9 cellular contexts compared by ENCODE assay signal in the genomic region with DNA sequence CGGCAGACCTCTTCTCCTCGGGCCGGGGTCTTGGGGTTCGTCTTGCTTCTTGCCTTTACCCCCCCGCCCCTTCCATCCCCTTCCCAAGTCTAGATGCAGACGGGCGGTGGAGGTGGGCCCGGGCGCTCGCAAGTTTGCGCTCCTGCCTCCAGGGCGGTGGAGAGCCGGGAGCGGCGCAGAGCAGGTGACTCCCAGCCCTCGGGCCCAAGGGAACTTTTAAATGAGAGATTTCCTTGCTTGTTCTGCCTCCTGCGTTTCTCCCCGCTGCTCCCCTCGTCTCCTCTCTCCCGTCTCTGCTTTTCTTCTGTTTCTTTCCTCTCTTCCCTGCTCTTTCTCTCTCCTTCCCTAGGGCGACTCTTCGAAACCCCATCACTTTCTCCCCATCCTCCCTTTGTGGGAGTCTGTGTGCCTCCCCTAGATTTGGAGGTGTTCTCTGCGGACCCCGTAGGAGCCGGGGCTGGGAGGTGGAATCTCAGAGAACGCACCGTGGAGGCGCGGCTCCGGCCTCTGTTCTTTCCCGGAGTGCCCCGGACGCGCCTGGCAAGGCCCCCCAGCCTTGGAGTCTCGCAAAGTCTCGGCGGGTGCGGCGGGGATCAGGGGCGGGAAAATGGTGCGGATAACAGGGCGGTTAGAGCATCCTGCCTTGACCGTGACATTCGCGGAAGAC. TPM values are rescaled to one million over a fixed set of nuclear protein-coding genes. Genes with fewer than 3 reads are reported as not detected.
A peak's percentile ranks its signal among the peaks of the same experiment; 100 is the strongest.
DNase-seq lines count a peak whose midpoint lies in the region; ATAC-seq, FAIRE-seq and TF ChIP-seq lines count a peak whose summit lies in the region.
"Had no signal": no experiment of that assay in that cellular context is flagged by ENCODE, and none has a peak within 500 bp of the region (broad histone marks: within the 10 kb centered on the region; RNA-seq: fewer than 3 reads in every experiment).

No MANE protein-coding gene starts in this region.

- H3K27ac ChIP-seq in SK-N-MC (no peak overlapping the region), endothelial cell of umbilical vein (ENCODE audit: insufficient read depth, low read depth, low read length) (no peak overlapping the region), spleen (no peak overlapping the region)
- H3K27ac ChIP-seq: PC-9 had no signal

- H3K79me2 ChIP-seq in endothelial cell of umbilical vein (ENCODE audit: control insufficient read depth, insufficient read depth, low read length): no peaks in the 10 kb centered on the region

- H3K4me3 ChIP-seq in SK-N-MC (peak overlapping the region; percentile 92), endothelial cell of umbilical vein (replicated peaks in 1 of 3; ENCODE audit: insufficient read depth in 1 of 3, low read depth in 1 of 3, low read length in 3 of 3) (no peak overlapping the region), spleen (peak overlapping the region in 2 of 8 donors; percentile 3 to 64)
- H3K4me3 ChIP-seq: PC-9 had no signal

- H3K4me2 ChIP-seq in endothelial cell of umbilical vein (ENCODE audit: insufficient read depth, low read length): no peak overlapping the region
- H3K4me2 ChIP-seq: PC-9 had no signal

- H3K4me1 ChIP-seq in endothelial cell of umbilical vein (ENCODE audit: control insufficient read depth, extremely low read depth, insufficient read depth, low read length) (no peaks in the 10 kb centered on the region), spleen (peaks cover 4 to 45% (median 28%) of the 10 kb centered on the region in 6 donors)

- 2 to 5% (median 4%) methylated on average over 40 to 45 of the region's 45 CpGs for WGBS in spleen, 5 donors

- H3K36me3 Mint-ChIP-seq in activated CD4-positive, alpha-beta T cell treated with anti-CD3 and anti-CD28 coated beads for 36 hours (ENCODE audit: low read depth): no peaks in the 10 kb centered on the region

- peaks cover 19% of the 10 kb centered on the region for H3K4me1 Mint-ChIP-seq in activated CD4-positive, alpha-beta T cell treated with anti-CD3 and anti-CD28 coated beads for 36 hours

- H3K9ac ChIP-seq in SK-N-MC (ENCODE audit: insufficient read length): peak overlapping the region; percentile 38
- no peak overlapping the region for H3K9ac ChIP-seq in endothelial cell of umbilical vein (replicated peaks; ENCODE audit: extremely low read depth, insufficient read depth, low read length)

- H3K9me3 ChIP-seq in SK-N-MC (ENCODE audit: low read depth, low read length) (no peaks in the 10 kb centered on the region), endothelial cell of umbilical vein (replicated peaks; ENCODE audit: control insufficient read depth, insufficient read depth, low read length) (no peaks in the 10 kb centered on the region), spleen (no peaks in the 10 kb centered on the region)

- peaks cover 53 to 68% of the 10 kb centered on the region in 2 experiments for H3K27me3 ChIP-seq in endothelial cell of umbilical vein (ENCODE audit: control insufficient read depth in 2 of 2, insufficient read depth in 2 of 2, low read length in 2 of 2)
- H3K27me3 ChIP-seq in spleen (replicated peaks in 1 of 7): peaks cover 0 to 100% (median 67%) of the 10 kb centered on the region in 7 donors

- dilution Hi-C loops in endothelial cell of umbilical vein (cut with MboI; ENCODE audit: extremely low pct_ligation_motif_present, low sequenced_read_pairs): no loop called here

- CTCF ChIA-PET in activated CD4-positive, alpha-beta T cell treated with anti-CD3 and anti-CD28 coated beads for 36 hours (lab: Charles Lee): no interaction called here
- CTCF ChIA-PET in endothelial cell of umbilical vein (lab: Charles Lee): no interaction called here

- no TSS peak for BruUV-seq in endothelial cell of umbilical vein (replicated peaks; lab: Mats Ljungman, UMichigan)

- H3K4me3 Mint-ChIP-seq in activated CD4-positive, alpha-beta T cell treated with anti-CD3 and anti-CD28 coated beads for 36 hours: peak overlapping the region; percentile 59

- DNase-seq in activated CD4-positive, alpha-beta T cell treated with anti-CD3 and anti-CD28 coated beads for 36 hours: no peak
- DNase-seq in activated CD4-positive, alpha-beta T cell treated with anti-CD3 and anti-CD28 coated beads, Interleukin-2, amount 50 U/mL, for 4 hours: no peak
- DNase-seq in SK-N-MC (ENCODE audit: low read depth, low spot score) (no peak), endothelial cell of umbilical vein (ENCODE audit: low read depth, low spot score) (no peak), spleen (peak; percentile 55), epidermal melanocyte (ENCODE audit: insufficient read length, low spot score) (no peak), erythroblast (lab: John Stamatoyannopoulos, UW) (no peak)
- DNase-seq: PC-9 had no signal

- H3K9me1 ChIP-seq in endothelial cell of umbilical vein (replicated peaks; ENCODE audit: control insufficient read depth, extremely low read depth, insufficient read depth, low read length): no peaks in the 10 kb centered on the region

- H3K36me3 ChIP-seq in SK-N-MC (ENCODE audit: insufficient read depth, low read length) (no peaks in the 10 kb centered on the region), endothelial cell of umbilical vein (ENCODE audit: control insufficient read depth in 2 of 2, extremely low read depth in 1 of 2, insufficient read depth in 2 of 2, low read length in 2 of 2) (no peaks in the 10 kb centered on the region), spleen (no peaks in the 10 kb centered on the region)

- POLR2A ChIA-PET in activated CD4-positive, alpha-beta T cell treated with anti-CD3 and anti-CD28 coated beads for 36 hours (lab: Charles Lee): no interaction called here
- POLR2A ChIA-PET in endothelial cell of umbilical vein (lab: Charles Lee): no interaction called here

- no peak overlapping the region for H2AFZ ChIP-seq in endothelial cell of umbilical vein (ENCODE audit: low read depth, low read length)
- H2AFZ ChIP-seq: PC-9 had no signal

- no peak for TF ChIP-seq CTCF in endothelial cell of umbilical vein (IDR thresholded peaks at IDR 0.05; ENCODE audit: extremely low read depth in 1 of 2, insufficient read depth in 1 of 2, low read depth in 1 of 2, low read length in 2 of 2)
- TF ChIP-seq CTCF in spleen (IDR thresholded peaks at IDR 0.05 in 8 of 11, conservative IDR thresholded peaks at IDR 0.05 in 3 of 11): no peak

- no peak for FAIRE-seq in endothelial cell of umbilical vein (lab: Jason Lieb, UNC)

- peaks cover 57% of the 10 kb centered on the region for H3K27me3 Mint-ChIP-seq in activated CD4-positive, alpha-beta T cell treated with anti-CD3 and anti-CD28 coated beads for 36 hours

- TF ChIP-seq POLR2A in endothelial cell of umbilical vein (IDR thresholded peaks at IDR 0.05; ENCODE audit: low read depth, low read length) (no peak), spleen (IDR thresholded peaks at IDR 0.05) (no peak), erythroblast (IDR thresholded peaks at IDR 0.05; ENCODE audit: low read length) (no peak)

- no peak overlapping the region for H3K27ac Mint-ChIP-seq in activated CD4-positive, alpha-beta T cell treated with anti-CD3 and anti-CD28 coated beads for 36 hours

- no peaks in the 10 kb centered on the region for H4K20me1 ChIP-seq in endothelial cell of umbilical vein (replicated peaks; ENCODE audit: control insufficient read depth, extremely low read depth, insufficient read depth, low read length)

- intact Hi-C loops in activated CD4-positive, alpha-beta T cell treated with anti-CD3 and anti-CD28 coated beads for 36 hours (cut with DNase I, micrococcal nuclease): loop anchor here in 1 of 2 experiments (1.0 to 10.0 kb wide), 2 partner anchors 13 to 100 kb away; no protein-coding TSS in a partner anchor
- intact Hi-C loops in endothelial cell of umbilical vein (cut with micrococcal nuclease): no loop called here
- intact Hi-C loops in spleen (cut with DNase I; ENCODE audit: low total_unique reads): no loop called here

- ATAC-seq in activated CD4-positive, alpha-beta T cell treated with anti-CD3 and anti-CD28 coated beads for 36 hours: peak; percentile 26
- no peak for ATAC-seq in GM21786 (IDR thresholded peaks at IDR 0.05; ENCODE audit: unreplicated experiment)

- H3K9me3 Mint-ChIP-seq in activated CD4-positive, alpha-beta T cell treated with anti-CD3 and anti-CD28 coated beads for 36 hours (ENCODE audit: low read depth): no peaks in the 10 kb centered on the region

TF ChIP-seq in endothelial cell of umbilical vein, 7 proteins besides CTCF, POLR2A, EP300 and RAD21:
- TF ChIP-seq JUN (IDR thresholded peaks at IDR 0.05; ENCODE audit: borderline replicate concordance, insufficient read depth, insufficient read length, low read depth) (no peak), EZH2 (IDR thresholded peaks at IDR 0.05; ENCODE audit: borderline replicate concordance, low read depth, low read length, severe bottlenecking) (peak; percentile 78)

RNA-seq across cellular contexts. Expression of gene CUX2, which starts 1.1 kb away (rescaled TPM):
- total RNA-seq in activated CD4-positive, alpha-beta T cell treated with anti-CD3 and anti-CD28 coated beads for 36 hours: under 1 TPM in 1 of 2 experiments, not detected in 1; 0.02 TPM
- total RNA-seq in endothelial cell of umbilical vein: not detected in 2 replicates
- not detected in 2 replicates for polyA plus RNA-seq in endothelial cell of umbilical vein
- not detected in 2 replicates for polyA plus RNA-seq in endothelial cell of umbilical vein (2011; cell fraction: cytosol; rRNA removed)
- polyA plus RNA-seq in endothelial cell of umbilical vein (2011; cell fraction: nucleus; rRNA removed): not detected in 2 replicates
- not detected in 2 replicates for polyA plus RNA-seq in endothelial cell of umbilical vein (2012)
- polyA minus RNA-seq in endothelial cell of umbilical vein: not detected in 2 replicates
- polyA minus RNA-seq in endothelial cell of umbilical vein (2011; cell fraction: cytosol; rRNA and poly(A)+ RNA removed): not detected
- polyA minus RNA-seq in endothelial cell of umbilical vein (2011; cell fraction: nucleus; rRNA and poly(A)+ RNA removed): not detected in 2 replicates
- under 1 TPM in 5 of 7 donors, not detected in 2; 0.06 to 0.44 (median 0.09) TPM for total RNA-seq in spleen
- polyA plus RNA-seq in spleen: under 1 TPM; under 0.01 to 0.07 (median 0.05) TPM
- total RNA-seq: PC-9 had no signal
